In the genomic region with DNA sequence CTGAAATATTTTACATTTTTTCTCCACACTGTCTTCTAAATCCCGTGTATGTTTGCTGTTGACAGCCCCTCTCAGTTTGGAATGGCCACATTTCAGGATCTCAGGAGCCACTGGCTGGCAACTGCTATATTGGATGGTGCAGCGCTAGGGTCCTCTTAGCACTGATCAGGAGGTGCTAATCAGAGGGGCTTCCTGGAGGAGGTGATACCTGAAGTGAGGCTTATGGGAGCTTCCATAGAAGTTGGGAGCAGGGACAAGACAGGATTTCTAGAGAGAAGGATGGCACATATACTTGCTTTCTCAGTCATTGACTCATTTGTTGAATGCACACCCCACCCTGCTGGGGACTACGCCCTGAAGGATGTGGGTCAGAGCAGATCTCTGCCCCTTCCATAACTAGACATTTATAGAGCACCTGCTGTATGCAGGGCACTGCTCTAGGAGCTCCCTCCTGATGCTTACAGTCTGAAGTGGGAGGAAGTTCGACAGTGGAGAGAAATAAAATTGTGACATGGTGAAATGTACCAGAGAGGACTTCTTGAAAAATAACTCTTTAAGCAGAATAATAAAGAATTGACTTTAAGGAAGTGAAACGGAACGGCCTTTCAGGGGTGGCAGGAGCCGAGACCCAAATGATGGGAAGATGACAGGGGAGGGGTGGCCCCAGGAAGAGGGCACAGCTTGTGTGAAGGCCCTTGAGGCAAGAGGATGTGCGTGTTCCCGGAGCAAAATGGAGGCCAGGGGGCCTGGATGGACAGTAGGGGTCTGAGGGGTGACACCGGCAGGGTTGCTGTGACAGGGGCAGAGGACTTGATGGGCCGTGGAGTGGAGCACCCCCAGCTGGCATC, we compare ENCODE assay signal across 1 cellular context.
A peak's percentile ranks its signal among the peaks of the same experiment; 100 is the strongest.
TF ChIP-seq lines count a peak whose summit lies in the region.

No MANE protein-coding gene starts in this region.

TF ChIP-seq in K562, 482 proteins besides CTCF, POLR2A, EP300 and RAD21:
- TF ChIP-seq ZFP36 (IDR thresholded peaks at IDR 0.05; ENCODE audit: low read depth, low read length, partially characterized antibody), result peak; percentile 87
- TF ChIP-seq ZKSCAN8 (CRISPR knock-in tag; IDR thresholded peaks at IDR 0.05), result peak; percentile 54; the same call in 1 of the 2 replicates
- peak; percentile 27 for TF ChIP-seq RBM25 (IDR thresholded peaks at IDR 0.05; ENCODE audit: low read depth, low read length, severe bottlenecking)
- TF ChIP-seq ZNF282 (CRISPR knock-in tag; IDR thresholded peaks at IDR 0.05), result no peak
TF ChIP-seq in K562: peak in this region for 3.
